Comparison of ENCODE assay signal across 2 cellular contexts in genomic region chr20:56687061-56687460, GRCh38.
TF ChIP-seq lines count a peak whose summit lies in the region.

No MANE protein-coding gene starts in this region.

TF ChIP-seq in HepG2, 621 proteins besides CTCF, POLR2A, EP300 and RAD21:
- TF ChIP-seq ZIK1 (CRISPR knock-in tag; IDR thresholded peaks at IDR 0.05; ENCODE audit: borderline replicate concordance, low read depth) (no peak), ZBTB38 (CRISPR knock-in tag; IDR thresholded peaks at IDR 0.05) (no peak), E2F5 (CRISPR knock-in tag; conservative IDR thresholded peaks at IDR 0.05) (no peak), ZBTB40 (IDR thresholded peaks at IDR 0.05) (peak; percentile 33; the same call in 1 of the 2 replicates), ZBTB40 (CRISPR knock-in tag; IDR thresholded peaks at IDR 0.05) (peak; percentile 87)

TF ChIP-seq in K562, 482 proteins besides CTCF, POLR2A, EP300 and RAD21:
- no peak for TF ChIP-seq DLX4 (CRISPR knock-in tag; IDR thresholded peaks at IDR 0.05)
- TF ChIP-seq ZBTB40 (IDR thresholded peaks at IDR 0.05): peak; percentile 88
- peak; percentile 86 for TF ChIP-seq ZBTB40 (CRISPR knock-in tag; IDR thresholded peaks at IDR 0.05)
- no peak for TF ChIP-seq JUN (IDR thresholded peaks at IDR 0.05; ENCODE audit: borderline replicate concordance, low read depth, low read length)
- no peak for TF ChIP-seq JUN (CRISPR knock-in tag; IDR thresholded peaks at IDR 0.05; ENCODE audit: borderline replicate concordance)
- peak; percentile 57 for TF ChIP-seq ZNF384 (IDR thresholded peaks at IDR 0.05; ENCODE audit: low read depth, low read length)
